In the genomic region with DNA sequence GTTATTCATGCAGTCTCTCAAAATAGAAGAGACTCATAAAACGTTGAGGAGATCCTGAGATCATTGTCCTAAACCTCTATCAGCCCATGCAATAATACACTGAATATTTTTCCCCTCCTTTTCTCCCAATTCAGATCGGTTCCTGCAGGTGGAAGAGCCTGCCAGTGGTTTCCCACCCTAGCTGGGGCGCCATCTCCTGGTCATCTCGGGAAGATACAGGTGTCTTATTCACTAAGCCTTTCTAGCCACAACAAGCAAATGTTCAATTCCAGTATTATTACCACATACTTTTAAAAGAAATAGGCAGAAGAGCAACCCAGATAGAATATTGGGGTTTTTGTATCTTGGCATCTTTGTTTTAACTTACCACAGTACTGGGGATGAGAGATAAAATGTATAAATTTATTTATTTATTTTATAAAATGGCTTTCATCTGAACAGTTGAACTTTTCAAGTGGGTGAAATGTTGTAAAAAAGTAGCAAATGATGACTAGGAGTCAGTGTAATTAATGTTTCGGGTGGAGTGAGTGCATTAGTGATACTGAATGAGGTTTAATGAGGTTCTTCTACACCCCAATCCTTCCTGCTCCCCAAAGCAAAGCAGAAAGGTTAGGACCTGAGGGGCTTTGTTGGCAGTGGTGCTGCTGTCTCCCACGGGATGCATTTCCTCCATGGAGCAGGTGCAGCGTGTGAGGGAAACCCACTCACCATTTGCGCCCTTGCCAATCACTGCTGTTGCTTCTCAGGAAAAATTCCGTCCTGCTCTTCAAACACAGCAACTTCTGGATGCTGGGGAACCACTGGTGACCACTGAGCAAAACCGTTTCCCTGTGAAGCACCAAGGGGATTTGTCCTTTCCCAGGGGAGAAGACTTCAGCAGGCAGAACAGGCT, we compare ENCODE assay signal across 8 cellular contexts.
DNase-seq lines count a peak whose midpoint lies in the region; ATAC-seq, FAIRE-seq and TF ChIP-seq lines count a peak whose summit lies in the region.

No MANE protein-coding gene starts in this region.

- no peaks in the 10 kb centered on the region for H3K9me3 Mint-ChIP-seq in CD8-positive, alpha-beta T cell
- H3K9me3 Mint-ChIP-seq in brain = peaks cover 0 to 3% (median 0%) of the 10 kb centered on the region in 5 experiments

- FAIRE-seq in TTC549 (lab: Jason Lieb, UNC) (peak; percentile 45), kidney (lab: Jason Lieb, UNC) (no peak)

- no peaks in the 10 kb centered on the region for H3K36me3 ChIP-seq in CD8-positive, alpha-beta T cell (ENCODE audit: insufficient read depth, low read length)
- H3K36me3 ChIP-seq in GM23248 (ENCODE audit: low read depth) (no peaks in the 10 kb centered on the region), kidney (ENCODE audit: control insufficient read depth in 1 of 2, insufficient read depth in 2 of 2, low read length in 2 of 2) (no peaks in the 10 kb centered on the region)

- no peaks in the 10 kb centered on the region for H4K20me1 ChIP-seq in GM23248 (ENCODE audit: insufficient read depth)

- no peak overlapping the region for H3K27ac Mint-ChIP-seq in CD8-positive, alpha-beta T cell
- peak overlapping the region in 1 of 5 experiments; percentile 39 for H3K27ac Mint-ChIP-seq in brain

- no peaks in the 10 kb centered on the region for H3K9me2 ChIP-seq in GM23248 (ENCODE audit: insufficient read depth)

- TF ChIP-seq CTCF in CD8-positive, alpha-beta T cell (IDR thresholded peaks at IDR 0.05) = peak; percentile 96
- TF ChIP-seq CTCF in brain (conservative IDR thresholded peaks at IDR 0.05) = peak; percentile 74 to 83
- TF ChIP-seq CTCF in kidney (IDR thresholded peaks at IDR 0.05; ENCODE audit: borderline replicate concordance, extremely low read depth, insufficient read depth) = peak; percentile 70

- WGBS in GM23248 (ENCODE audit: low coverage in 1 of 2, low lambda C conversion rate in 2 of 2, missing lambda C conversion rate in 2 of 2), 2 experiments = 21 to 22% methylated on average over 10 of the region's 10 CpGs

- H3K4me1 Mint-ChIP-seq in CD8-positive, alpha-beta T cell (ENCODE audit: low read depth) = peaks cover 14% of the 10 kb centered on the region
- H3K4me1 Mint-ChIP-seq in brain = peaks cover 3% of the 10 kb centered on the region

- H3K36me3 Mint-ChIP-seq in CD8-positive, alpha-beta T cell = no peaks in the 10 kb centered on the region
- no peaks in the 10 kb centered on the region for H3K36me3 Mint-ChIP-seq in brain

- peak overlapping the region; percentile 47 for H3K4me3 Mint-ChIP-seq in CD8-positive, alpha-beta T cell
- no peak overlapping the region for H3K4me3 Mint-ChIP-seq in brain

- DNase-seq in CD8-positive, alpha-beta T cell = peak; percentile 39 to 77 (median 61)
- DNase-seq in GM23248 (peak; percentile 74), NCI-H2029 treated with DMSO at 0.1 percent for 48 hours (lab: John Stamatoyannopoulos, UW) (peak; percentile 42), kidney (no peak)
- DNase-seq in stimulated activated CD4-positive, alpha-beta T cell treated with anti-CD3 and anti-CD28 coated beads, Interleukin-2, amount 100 ng/mL, for 48 hours = peak; percentile 71 to 74

- no peak overlapping the region for H3K4me2 ChIP-seq in GM23248 (ENCODE audit: unreplicated experiment)

- peaks cover 5% of the 10 kb centered on the region for H3K4me1 ChIP-seq in CD8-positive, alpha-beta T cell (ENCODE audit: insufficient read depth, low read length)
- H3K4me1 ChIP-seq in GM23248 (ENCODE audit: insufficient read depth) = no peaks in the 10 kb centered on the region
- H3K4me1 ChIP-seq in kidney (ENCODE audit: control insufficient read depth in 1 of 2, insufficient read depth in 1 of 2, low read depth in 1 of 2, low read length in 2 of 2) = no peaks in the 10 kb centered on the region

- no peaks in the 10 kb centered on the region for H3K27me3 ChIP-seq in CD8-positive, alpha-beta T cell (ENCODE audit: insufficient read depth, low read length)
- H3K27me3 ChIP-seq in GM23248 (replicated peaks; ENCODE audit: insufficient read depth) = peaks cover 30% of the 10 kb centered on the region; the same call in 1 of the 2 replicates

- H3K4me3 ChIP-seq in CD8-positive, alpha-beta T cell (ENCODE audit: low read depth, low read length) = no peak overlapping the region
- no peak overlapping the region for H3K4me3 ChIP-seq in GM23248
- H3K4me3 ChIP-seq in kidney (ENCODE audit: low read length in 2 of 2) = no peak overlapping the region

- no peaks in the 10 kb centered on the region for H3F3A ChIP-seq in GM23248 (ENCODE audit: insufficient read depth)

- in situ Hi-C loops in GM23248 (cut with MboI) = loop anchor here (25.0 kb wide), 1 partner anchor 434 kb away; no protein-coding TSS in a partner anchor

- no peak overlapping the region for H2AFZ ChIP-seq in GM23248

- intact Hi-C loops in CD8-positive, alpha-beta T cell (cut with DNase I, micrococcal nuclease) = loop anchor here (1.0 to 5.0 kb wide), 3 partner anchors 176 to 996 kb away; no protein-coding TSS in a partner anchor
- intact Hi-C loops in kidney (cut with DNase I) = no loop called here

- POLR2A ChIA-PET in CD8-positive, alpha-beta T cell (lab: Charles Lee) = interaction anchor here (0.7 to 1.2 kb wide), 2 partner anchors 22 to 391 kb away, joined by 3 read pairs; no protein-coding TSS in a partner anchor

- no peak overlapping the region for H3K27ac ChIP-seq in CD8-positive, alpha-beta T cell (ENCODE audit: low read depth, low read length)
- no peak overlapping the region for H3K27ac ChIP-seq in GM23248
- no peak overlapping the region for H3K27ac ChIP-seq in kidney (ENCODE audit: low read depth in 2 of 2, low read length in 2 of 2)

- H3K9me3 ChIP-seq in CD8-positive, alpha-beta T cell (ENCODE audit: low read length) = no peaks in the 10 kb centered on the region
- H3K9me3 ChIP-seq in GM23248 (ENCODE audit: low read depth) (no peaks in the 10 kb centered on the region), kidney (ENCODE audit: control insufficient read depth in 1 of 2, low read length in 2 of 2) (no peaks in the 10 kb centered on the region)

- H3K9ac ChIP-seq in GM23248 (no peak overlapping the region), kidney (ENCODE audit: low read length in 2 of 2) (no peak overlapping the region)

- no peaks in the 10 kb centered on the region for H3K79me2 ChIP-seq in GM23248 (ENCODE audit: insufficient read depth)

- H3K27me3 Mint-ChIP-seq in CD8-positive, alpha-beta T cell (ENCODE audit: low read depth) = peaks cover 3% of the 10 kb centered on the region
- peaks cover 14% of the 10 kb centered on the region for H3K27me3 Mint-ChIP-seq in brain

- ATAC-seq in CD8-positive, alpha-beta T cell = peak; percentile 78
- no peak for ATAC-seq in HG02840 (IDR thresholded peaks at IDR 0.05; ENCODE audit: low FRiP score, unreplicated experiment)

- CTCF ChIA-PET in CD8-positive, alpha-beta T cell (lab: Charles Lee) = interaction anchor here (0.6 to 2.9 kb wide), 8 partner anchors 11 to 997 kb away, joined by 3 to 18 read pairs (median 4); no protein-coding TSS in a partner anchor
